In the genomic region with DNA sequence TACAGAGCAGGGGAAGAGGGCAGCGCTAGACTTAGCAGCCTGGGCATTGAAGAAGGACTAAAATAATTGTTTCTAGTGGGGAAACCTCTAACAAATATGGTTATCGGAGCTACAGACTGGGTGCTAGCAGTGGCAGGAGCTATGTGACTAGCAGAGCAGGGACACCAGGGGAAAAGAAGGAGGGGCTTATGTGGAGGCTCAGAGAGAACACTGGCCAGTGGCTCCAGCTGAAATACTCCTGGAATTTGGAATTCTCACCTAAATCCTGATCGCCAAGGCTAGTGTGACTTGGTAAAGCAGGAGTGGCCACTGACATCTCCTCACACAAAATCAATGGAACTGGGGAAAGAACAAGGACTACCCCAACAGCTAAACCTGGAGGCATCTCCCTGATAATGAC, we compare ENCODE assay signal across 9 cellular contexts. TPM values are rescaled to one million over a fixed set of nuclear protein-coding genes. Genes with fewer than 3 reads are reported as not detected.
DNase-seq lines count a peak whose midpoint lies in the region; ATAC-seq and TF ChIP-seq lines count a peak whose summit lies in the region.
"Had no signal": no experiment of that assay in that cellular context is flagged by ENCODE, and none has a peak within 500 bp of the region (broad histone marks: within the 10 kb centered on the region; RNA-seq: fewer than 3 reads in every experiment).

No MANE protein-coding gene starts in this region.

- H3K27me3 ChIP-seq in duodenal mucosa (ENCODE audit: control insufficient read depth in 1 of 2, insufficient read depth in 2 of 2, low read length in 2 of 2): no peaks in the 10 kb centered on the region
- H3K27me3 ChIP-seq: SJSA1 had no signal

- intact Hi-C loops in natural killer cell (cut with micrococcal nuclease): loop anchor here (10.0 kb wide), 1 partner anchor 1219 kb away; the partner anchor contains the start of gene CPEB2

- no peaks in the 10 kb centered on the region for H3K9me3 Mint-ChIP-seq in natural killer cell

- ATAC-seq in natural killer cell: no peak
- ATAC-seq in GM21576 (IDR thresholded peaks at IDR 0.05; ENCODE audit: unreplicated experiment): no peak
- no peak for ATAC-seq in HG03097 (IDR thresholded peaks at IDR 0.05; ENCODE audit: low FRiP score, unreplicated experiment)

- no peaks in the 10 kb centered on the region for H3K36me3 ChIP-seq in duodenal mucosa (ENCODE audit: control insufficient read depth in 1 of 2, insufficient read depth in 2 of 2, low read length in 2 of 2)

- peak overlapping the region; percentile 76 to 79 for H3K27ac Mint-ChIP-seq in natural killer cell

- peak overlapping the region in 1 of 2 donors; percentile 87 for H3K9ac ChIP-seq in duodenal mucosa (ENCODE audit: low read depth in 1 of 2, low read length in 2 of 2)

- no peaks in the 10 kb centered on the region for H3K36me3 Mint-ChIP-seq in natural killer cell

- TF ChIP-seq CTCF in natural killer cell (IDR thresholded peaks at IDR 0.05): no peak
- TF ChIP-seq CTCF in GM10248 (IDR thresholded peaks at IDR 0.05; ENCODE audit: control extremely low read depth, extremely low read depth, low read depth, missing control alignments): no peak

- H3K27me3 Mint-ChIP-seq in natural killer cell (ENCODE audit: low read depth in 2 of 2): no peaks in the 10 kb centered on the region

- peaks cover 26 to 34% of the 10 kb centered on the region in 2 donors for H3K4me1 ChIP-seq in duodenal mucosa (ENCODE audit: control insufficient read depth in 1 of 2, insufficient read depth in 2 of 2, low read length in 2 of 2)
- H3K4me1 ChIP-seq: SJSA1 had no signal

- peak overlapping the region; percentile 86 for H3K4me3 Mint-ChIP-seq in natural killer cell

- H3K4me1 Mint-ChIP-seq in natural killer cell: peaks cover 40 to 58% of the 10 kb centered on the region in 2 donors

- DNase-seq in COLO668 (lab: John Stamatoyannopoulos, UW; ENCODE audit: unreplicated experiment) (peak; percentile 9), NAMALWA (ENCODE audit: low spot score) (peak; percentile 45), natural killer cell (no peak), mesenteric fat pad (ENCODE audit: low spot score) (no peak), GM10248 (ENCODE audit: extremely low spot score) (no peak)

- H3K27ac ChIP-seq in duodenal mucosa (ENCODE audit: low read depth, low read length): no peak overlapping the region
- H3K27ac ChIP-seq: SJSA1 had no signal

- CTCF ChIA-PET in GM10248 (lab: Yijun Ruan, JAX): interaction anchor here (0.8 to 2.5 kb wide), 4 partner anchors 10 to 28 kb away, joined by 3 to 17 read pairs (median 6); no protein-coding TSS in a partner anchor

- peak overlapping the region; percentile 91 to 94 for H3K4me3 ChIP-seq in duodenal mucosa (ENCODE audit: low read depth in 1 of 2, low read length in 2 of 2)

- POLR2A ChIA-PET in GM10248 (lab: Yijun Ruan, JAX): no interaction called here

- H3K9me3 ChIP-seq in duodenal mucosa (ENCODE audit: control insufficient read depth in 1 of 2, low read length in 2 of 2): no peaks in the 10 kb centered on the region
- H3K9me3 ChIP-seq: SJSA1 had no signal

RNA-seq across cellular contexts. Expression of gene TAPT1, which starts 2.0 kb away (rescaled TPM):
- total RNA-seq in natural killer cell: 10 to 100 TPM; 52.5 to 67.5 (median 52.7) TPM
- total RNA-seq in mesenteric fat pad: 44.2 TPM

Comparison
In these comparisons a context has a peak if more than half of its experiments do, and no peak if none do; other contexts are left out.
1. DNase-seq: peak in COLO668 (single experiment) and NAMALWA (single experiment); none in natural killer cell (single experiment), mesenteric fat pad (single experiment) and GM10248 (single experiment).